Comparison of ENCODE assay signal across 1 cellular context in genomic region chr4:152166567-152166966, GRCh38.
TF ChIP-seq lines count a peak whose summit lies in the region.

No MANE protein-coding gene starts in this region.

TF ChIP-seq in WTC11, 78 proteins besides CTCF, POLR2A, EP300 and RAD21 (continued from another document):
- TF ChIP-seq, protein P1, sequence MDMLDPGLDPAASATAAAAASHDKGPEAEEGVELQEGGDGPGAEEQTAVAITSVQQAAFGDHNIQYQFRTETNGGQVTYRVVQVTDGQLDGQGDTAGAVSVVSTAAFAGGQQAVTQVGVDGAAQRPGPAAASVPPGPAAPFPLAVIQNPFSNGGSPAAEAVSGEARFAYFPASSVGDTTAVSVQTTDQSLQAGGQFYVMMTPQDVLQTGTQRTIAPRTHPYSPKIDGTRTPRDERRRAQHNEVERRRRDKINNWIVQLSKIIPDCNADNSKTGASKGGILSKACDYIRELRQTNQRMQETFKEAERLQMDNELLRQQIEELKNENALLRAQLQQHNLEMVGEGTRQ (CRISPR knock-in tag; IDR thresholded peaks at IDR 0.05), result peak; percentile 43; the same call in 1 of the 2 replicates
- TF ChIP-seq CREB1 (CRISPR knock-in tag; IDR thresholded peaks at IDR 0.05) (no peak), ZBTB21 (CRISPR knock-in tag; IDR thresholded peaks at IDR 0.05; ENCODE audit: borderline replicate concordance) (0 out of 2 replicates have a peak, but pooled peaks have one; percentile 48), NR1H2 (CRISPR knock-in tag; IDR thresholded peaks at IDR 0.05) (no peak)
- TF ChIP-seq, protein P2, sequence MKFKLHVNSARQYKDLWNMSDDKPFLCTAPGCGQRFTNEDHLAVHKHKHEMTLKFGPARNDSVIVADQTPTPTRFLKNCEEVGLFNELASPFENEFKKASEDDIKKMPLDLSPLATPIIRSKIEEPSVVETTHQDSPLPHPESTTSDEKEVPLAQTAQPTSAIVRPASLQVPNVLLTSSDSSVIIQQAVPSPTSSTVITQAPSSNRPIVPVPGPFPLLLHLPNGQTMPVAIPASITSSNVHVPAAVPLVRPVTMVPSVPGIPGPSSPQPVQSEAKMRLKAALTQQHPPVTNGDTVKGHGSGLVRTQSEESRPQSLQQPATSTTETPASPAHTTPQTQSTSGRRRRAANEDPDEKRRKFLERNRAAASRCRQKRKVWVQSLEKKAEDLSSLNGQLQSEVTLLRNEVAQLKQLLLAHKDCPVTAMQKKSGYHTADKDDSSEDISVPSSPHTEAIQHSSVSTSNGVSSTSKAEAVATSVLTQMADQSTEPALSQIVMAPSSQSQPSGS (CRISPR knock-in tag; IDR thresholded peaks at IDR 0.05; ENCODE audit: borderline replicate concordance, low read depth), result no peak
